23 cellular contexts compared by ENCODE assay signal in the genomic region with DNA sequence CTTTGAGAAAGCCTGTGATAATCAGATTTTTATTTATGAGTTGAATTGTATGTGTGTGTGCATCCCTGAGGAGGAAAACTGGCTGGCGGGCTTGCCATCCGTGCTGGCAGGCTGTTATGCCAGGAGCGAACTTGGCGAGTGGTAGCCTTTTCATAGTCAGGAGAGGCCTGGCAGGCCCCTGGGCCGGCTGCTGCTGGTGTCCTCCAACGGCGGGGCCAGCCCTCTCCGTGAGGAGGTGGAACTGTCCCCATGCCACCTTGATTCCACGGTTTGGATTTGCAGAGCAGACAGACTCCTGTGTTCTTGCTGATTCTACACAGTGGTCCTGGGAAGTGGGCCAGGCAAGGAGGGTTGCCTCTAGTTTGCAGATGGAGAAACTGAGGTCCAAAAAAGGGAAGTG. TPM values are rescaled to one million over a fixed set of nuclear protein-coding genes. Genes with fewer than 3 reads are reported as not detected.
DNase-seq lines count a peak whose midpoint lies in the region; ATAC-seq and TF ChIP-seq lines count a peak whose summit lies in the region.
"Had no signal": no experiment of that assay in that cellular context is flagged by ENCODE, and none has a peak within 500 bp of the region (broad histone marks: within the 10 kb centered on the region; RNA-seq: fewer than 3 reads in every experiment).

No MANE protein-coding gene starts in this region.

- peak; percentile 18 for DNase-seq in activated CD4-positive, alpha-beta T cell treated with anti-CD3 and anti-CD28 coated beads, Interleukin-2, amount 10 ng/mL, durations not matched to agents 24 days and 14 days
- DNase-seq in activated CD4-positive, alpha-beta T cell treated with anti-CD3 and anti-CD28 coated beads, Interleukin-2, amount 10 ng/mL, durations not matched to agents 7 days and 5 days = no peak
- DNase-seq in cerebellum (ENCODE audit: low spot score) (peak; percentile 84), pons (ENCODE audit: low spot score) (peak; percentile 3), testis (no peak)
- no peak for DNase-seq in CD4-positive, alpha-beta T cell
- DNase-seq: AML-193, EL, H7, HFFc6, MM.1S, NCI-H1048, NCI-H1417 treated with DMSO at 0.1 percent for 48 hours, NCI-H187 treated with DMSO at 0.1 percent for 48 hours, NCI-H510A, NCI-H748 treated with DMSO at 0.1 percent for 48 hours, Peyer's patch had no signal

- no peaks in the 10 kb centered on the region for H3K36me3 Mint-ChIP-seq in activated CD4-positive, alpha-beta T cell treated with anti-CD3 and anti-CD28 coated beads, Interleukin-2, amount 10 ng/mL, durations not matched to agents 24 days and 14 days (ENCODE audit: low read depth)
- H3K36me3 Mint-ChIP-seq in activated CD4-positive, alpha-beta T cell treated with anti-CD3 and anti-CD28 coated beads, Interleukin-2, amount 10 ng/mL, durations not matched to agents 7 days and 5 days (ENCODE audit: low read depth) = no peaks in the 10 kb centered on the region
- no peaks in the 10 kb centered on the region for H3K36me3 Mint-ChIP-seq in CD4-positive, alpha-beta T cell (ENCODE audit: low read depth)

- no peak for TF ChIP-seq POLR2A in testis (IDR thresholded peaks at IDR 0.05)

- H3K27ac Mint-ChIP-seq in activated CD4-positive, alpha-beta T cell treated with anti-CD3 and anti-CD28 coated beads, Interleukin-2, amount 10 ng/mL, durations not matched to agents 24 days and 14 days = no peak overlapping the region
- no peak overlapping the region for H3K27ac Mint-ChIP-seq in activated CD4-positive, alpha-beta T cell treated with anti-CD3 and anti-CD28 coated beads, Interleukin-2, amount 10 ng/mL, durations not matched to agents 7 days and 5 days
- no peak overlapping the region for H3K27ac Mint-ChIP-seq in CD4-positive, alpha-beta T cell
- H3K27ac Mint-ChIP-seq: HFFc6 had no signal

- peaks cover 3% of the 10 kb centered on the region for H3K4me1 Mint-ChIP-seq in activated CD4-positive, alpha-beta T cell treated with anti-CD3 and anti-CD28 coated beads, Interleukin-2, amount 10 ng/mL, durations not matched to agents 24 days and 14 days
- H3K4me1 Mint-ChIP-seq in activated CD4-positive, alpha-beta T cell treated with anti-CD3 and anti-CD28 coated beads, Interleukin-2, amount 10 ng/mL, durations not matched to agents 7 days and 5 days = no peaks in the 10 kb centered on the region
- no peaks in the 10 kb centered on the region for H3K4me1 Mint-ChIP-seq in CD4-positive, alpha-beta T cell (ENCODE audit: low read depth)

- peaks cover under 1% of the 10 kb centered on the region for H3K9me3 Mint-ChIP-seq in activated CD4-positive, alpha-beta T cell treated with anti-CD3 and anti-CD28 coated beads, Interleukin-2, amount 10 ng/mL, durations not matched to agents 24 days and 14 days
- H3K9me3 Mint-ChIP-seq in activated CD4-positive, alpha-beta T cell treated with anti-CD3 and anti-CD28 coated beads, Interleukin-2, amount 10 ng/mL, durations not matched to agents 7 days and 5 days = peaks cover 3% of the 10 kb centered on the region
- H3K9me3 Mint-ChIP-seq in CD4-positive, alpha-beta T cell = peaks cover 4% of the 10 kb centered on the region

- H3K4me3 Mint-ChIP-seq in activated CD4-positive, alpha-beta T cell treated with anti-CD3 and anti-CD28 coated beads, Interleukin-2, amount 10 ng/mL, durations not matched to agents 24 days and 14 days = no peak overlapping the region
- no peak overlapping the region for H3K4me3 Mint-ChIP-seq in activated CD4-positive, alpha-beta T cell treated with anti-CD3 and anti-CD28 coated beads, Interleukin-2, amount 10 ng/mL, durations not matched to agents 7 days and 5 days
- no peak overlapping the region for H3K4me3 Mint-ChIP-seq in CD4-positive, alpha-beta T cell
- H3K4me3 Mint-ChIP-seq: HFFc6 had no signal

- H3K27me3 ChIP-seq in CD4-positive, alpha-beta T cell (ENCODE audit: control insufficient read depth, insufficient read depth, low read length) = no peaks in the 10 kb centered on the region
- H3K27me3 ChIP-seq in testis = no peaks in the 10 kb centered on the region
- H3K27me3 ChIP-seq: Peyer's patch had no signal

- peaks cover 13% of the 10 kb centered on the region for H3K27me3 Mint-ChIP-seq in activated CD4-positive, alpha-beta T cell treated with anti-CD3 and anti-CD28 coated beads, Interleukin-2, amount 10 ng/mL, durations not matched to agents 24 days and 14 days
- no peaks in the 10 kb centered on the region for H3K27me3 Mint-ChIP-seq in activated CD4-positive, alpha-beta T cell treated with anti-CD3 and anti-CD28 coated beads, Interleukin-2, amount 10 ng/mL, durations not matched to agents 7 days and 5 days
- no peaks in the 10 kb centered on the region for H3K27me3 Mint-ChIP-seq in CD4-positive, alpha-beta T cell

- no peak overlapping the region for H3K27ac ChIP-seq in CD4-positive, alpha-beta T cell (ENCODE audit: low read depth, low read length)
- no peak overlapping the region for H3K27ac ChIP-seq in testis
- H3K27ac ChIP-seq: C4-2B, Peyer's patch had no signal

- H3K36me3 ChIP-seq in testis (ENCODE audit: low read depth, missing control alignments) = no peaks in the 10 kb centered on the region
- H3K36me3 ChIP-seq: Peyer's patch had no signal

- H3K4me3 ChIP-seq in testis = no peak overlapping the region
- H3K4me3 ChIP-seq: K562, Peyer's patch had no signal

- H3K9me3 ChIP-seq in CD4-positive, alpha-beta T cell (ENCODE audit: control insufficient read depth, low read length) = no peaks in the 10 kb centered on the region
- H3K9me3 ChIP-seq in testis = no peaks in the 10 kb centered on the region
- H3K9me3 ChIP-seq: Peyer's patch had no signal

- 87 to 91% methylated on average over 9 of the region's 9 CpGs for WGBS in testis, 2 donors

- ATAC-seq in HG03442 (IDR thresholded peaks at IDR 0.05; ENCODE audit: unreplicated experiment) (no peak), GM21723 (IDR thresholded peaks at IDR 0.05; ENCODE audit: unreplicated experiment) (no peak)
- ATAC-seq in CD4-positive, alpha-beta T cell (ENCODE audit: poor library complexity) = no peak
- ATAC-seq: K562, SK-N-SH treated with all-trans-retinoic acid at 6 μM for 48 hours had no signal

- CTCF ChIA-PET in activated CD4-positive, alpha-beta T cell treated with anti-CD3 and anti-CD28 coated beads, Interleukin-2, amount 10 ng/mL, durations not matched to agents 7 days and 5 days (lab: Charles Lee) = no interaction called here
- CTCF ChIA-PET in CD4-positive, alpha-beta T cell (lab: Charles Lee) = no interaction called here

- intact Hi-C loops in activated CD4-positive, alpha-beta T cell treated with anti-CD3 and anti-CD28 coated beads, Interleukin-2, amount 10 ng/mL, durations not matched to agents 24 days and 14 days (cut with micrococcal nuclease) = no loop called here
- intact Hi-C loops in CD4-positive, alpha-beta T cell (cut with DNase I, micrococcal nuclease) = no loop called here
- intact Hi-C loops in testis (cut with DNase I; ENCODE audit: low total_unique reads) = no loop called here

- TF ChIP-seq CTCF in CD4-positive, alpha-beta T cell (IDR thresholded peaks at IDR 0.05) = no peak
- no peak for TF ChIP-seq CTCF in testis (IDR thresholded peaks at IDR 0.05)

- no peaks in the 10 kb centered on the region for H3K4me1 ChIP-seq in testis
- H3K4me1 ChIP-seq: Peyer's patch had no signal

- POLR2A ChIA-PET in activated CD4-positive, alpha-beta T cell treated with anti-CD3 and anti-CD28 coated beads, Interleukin-2, amount 10 ng/mL, durations not matched to agents 7 days and 5 days (lab: Charles Lee) = no interaction called here
- POLR2A ChIA-PET in CD4-positive, alpha-beta T cell (lab: Charles Lee) = no interaction called here

RNA-seq across cellular contexts. Expression of gene ZNF618, which starts 43.3 kb away (rescaled TPM):
- 0.14 and 0.19 TPM in 2 replicates for total RNA-seq in activated CD4-positive, alpha-beta T cell treated with anti-CD3 and anti-CD28 coated beads, Interleukin-2, amount 10 ng/mL, durations not matched to agents 24 days and 14 days
- under 1 TPM; 0.21 to 0.27 TPM for total RNA-seq in activated CD4-positive, alpha-beta T cell treated with anti-CD3 and anti-CD28 coated beads, Interleukin-2, amount 10 ng/mL, durations not matched to agents 7 days and 5 days
- total RNA-seq in cerebellum (23.9 TPM), testis (10 to 100 TPM; 14.6 to 15.2 TPM)
- 1 to 10 TPM; 1.2 to 1.3 TPM for total RNA-seq in CD4-positive, alpha-beta T cell
- polyA plus RNA-seq in testis (ENCODE audit: insufficient read depth, low read depth, low replicate concordance) = 6.8 TPM
- total RNA-seq: OCI-LY7 had no signal

Comparison
In these comparisons a context has a peak if more than half of its experiments do, and no peak if none do; other contexts are left out.
1. DNase-seq: peak in activated CD4-positive, alpha-beta T cell treated with anti-CD3 and anti-CD28 coated beads, Interleukin-2, amount 10 ng/mL, durations not matched to agents 24 days and 14 days (single experiment), cerebellum (single experiment) and pons (single experiment); none in activated CD4-positive, alpha-beta T cell treated with anti-CD3 and anti-CD28 coated beads, Interleukin-2, amount 10 ng/mL, durations not matched to agents 7 days and 5 days (single experiment), CD4-positive, alpha-beta T cell (0 of 10) and testis (single experiment).
2. RNA of gene ZNF618, which starts 43.3 kb away (total RNA-seq): 23.9 TPM in cerebellum (single experiment) and 14.6 to 15.2 TPM in testis; 1.2 to 1.3 TPM in CD4-positive, alpha-beta T cell, 0.21 to 0.27 TPM in activated CD4-positive, alpha-beta T cell treated with anti-CD3 and anti-CD28 coated beads, Interleukin-2, amount 10 ng/mL, durations not matched to agents 7 days and 5 days and 0.14 to 0.19 TPM in activated CD4-positive, alpha-beta T cell treated with anti-CD3 and anti-CD28 coated beads, Interleukin-2, amount 10 ng/mL, durations not matched to agents 24 days and 14 days; every median in the first group is over 4 times any median in the second.